11 cellular contexts compared by ENCODE assay signal in genomic region chr14:50233335-50234250, GRCh38. TPM values are rescaled to one million over a fixed set of nuclear protein-coding genes. Genes with fewer than 3 reads are reported as not detected.
DNase-seq lines count a peak whose midpoint lies in the region; ATAC-seq and TF ChIP-seq lines count a peak whose summit lies in the region.
"Had no signal": no experiment of that assay in that cellular context is flagged by ENCODE, and none has a peak within 500 bp of the region (broad histone marks: within the 10 kb centered on the region; RNA-seq: fewer than 3 reads in every experiment).

No MANE protein-coding gene starts in this region.

- no peak for TF ChIP-seq RAD21 in SK-N-SH (IDR thresholded peaks at IDR 0.05; ENCODE audit: low read length)

- no peak overlapping the region for H2AFZ ChIP-seq in SK-N-SH (ENCODE audit: low read depth)

- H3K4me3 ChIP-seq in heart right ventricle (no peak overlapping the region), right atrium auricular region (no peak overlapping the region), SK-N-SH (ENCODE audit: low read depth in 2 of 2, low read length in 1 of 2) (no peak overlapping the region)

- H3K36me3 ChIP-seq in heart right ventricle (no peaks in the 10 kb centered on the region), right atrium auricular region (no peaks in the 10 kb centered on the region), SK-N-SH (replicated peaks in 1 of 2; ENCODE audit: control insufficient read depth in 1 of 2, insufficient read depth in 2 of 2, low read length in 1 of 2) (peaks cover 0 to 7% of the 10 kb centered on the region in 2 experiments)
- H3K36me3 ChIP-seq: neutrophil had no signal

- no peak overlapping the region for H3K4me3 Mint-ChIP-seq in stimulated activated naive B cell treated with anti-CD40 and anti-IgM and Interleukin-4, amounts not matched to agents 10 μg/mL and 1 μg/mL and 100 μg/mL, for 72 hours
- no peak overlapping the region for H3K4me3 Mint-ChIP-seq in stimulated activated memory B cell treated with anti-CD40 and anti-IgM and Interleukin-4, amounts not matched to agents 10 μg/mL and 1 μg/mL and 100 μg/mL, for 72 hours
- H3K4me3 Mint-ChIP-seq: endodermal cell had no signal

- TF ChIP-seq CTCF in heart right ventricle (IDR thresholded peaks at IDR 0.05), result no peak
- no peak for TF ChIP-seq CTCF in right atrium auricular region (IDR thresholded peaks at IDR 0.05)
- TF ChIP-seq CTCF in SK-N-SH (IDR thresholded peaks at IDR 0.05), result no peak

- no peak for TF ChIP-seq EP300 in SK-N-SH (IDR thresholded peaks at IDR 0.05; ENCODE audit: borderline replicate concordance in 1 of 2, low read depth in 1 of 2, low read length in 1 of 2)

- no peak overlapping the region for H3K9ac ChIP-seq in SK-N-SH

- H3K4me1 Mint-ChIP-seq in stimulated activated naive B cell treated with anti-CD40 and anti-IgM and Interleukin-4, amounts not matched to agents 10 μg/mL and 1 μg/mL and 100 μg/mL, for 72 hours, result peaks cover 11 to 21% of the 10 kb centered on the region in 2 donors
- H3K4me1 Mint-ChIP-seq in stimulated activated memory B cell treated with anti-CD40 and anti-IgM and Interleukin-4, amounts not matched to agents 10 μg/mL and 1 μg/mL and 100 μg/mL, for 72 hours, result peaks cover 34% of the 10 kb centered on the region

- H3K4me2 ChIP-seq in SK-N-SH, result no peak overlapping the region

- WGBS in heart right ventricle, 2 donors, result 71 to 81% methylated on average over 18 of the region's 18 CpGs
- 92% methylated on average over 18 of the region's 18 CpGs for WGBS in SK-N-SH (ENCODE audit: low lambda C conversion rate)

- peak overlapping the region; percentile 25 for H3K27ac Mint-ChIP-seq in stimulated activated naive B cell treated with anti-CD40 and anti-IgM and Interleukin-4, amounts not matched to agents 10 μg/mL and 1 μg/mL and 100 μg/mL, for 72 hours
- H3K27ac Mint-ChIP-seq in stimulated activated memory B cell treated with anti-CD40 and anti-IgM and Interleukin-4, amounts not matched to agents 10 μg/mL and 1 μg/mL and 100 μg/mL, for 72 hours, result no peak overlapping the region
- H3K27ac Mint-ChIP-seq: endodermal cell had no signal

- H3K79me2 ChIP-seq in SK-N-SH (ENCODE audit: insufficient read depth), result peaks cover 24% of the 10 kb centered on the region

- no peaks in the 10 kb centered on the region for H3K9me3 Mint-ChIP-seq in stimulated activated naive B cell treated with anti-CD40 and anti-IgM and Interleukin-4, amounts not matched to agents 10 μg/mL and 1 μg/mL and 100 μg/mL, for 72 hours
- H3K9me3 Mint-ChIP-seq in stimulated activated memory B cell treated with anti-CD40 and anti-IgM and Interleukin-4, amounts not matched to agents 10 μg/mL and 1 μg/mL and 100 μg/mL, for 72 hours, result no peaks in the 10 kb centered on the region

- peak in 4 of 8 donors; percentile 11 to 43 (median 18) for ATAC-seq in heart right ventricle
- ATAC-seq in stimulated activated naive B cell treated with anti-CD40 and anti-IgM and Interleukin-4, amounts not matched to agents 10 μg/mL and 1 μg/mL and 100 μg/mL, for 72 hours (replicated peaks), result no peak
- no peak for ATAC-seq in HG03039 (IDR thresholded peaks at IDR 0.05; ENCODE audit: unreplicated experiment)
- no peak for ATAC-seq in stimulated activated memory B cell treated with anti-CD40 and anti-IgM and Interleukin-4, amounts not matched to agents 10 μg/mL and 1 μg/mL and 100 μg/mL, for 72 hours

- no peaks in the 10 kb centered on the region for H3K27me3 ChIP-seq in heart right ventricle
- no peaks in the 10 kb centered on the region for H3K27me3 ChIP-seq in right atrium auricular region
- no peaks in the 10 kb centered on the region for H3K27me3 ChIP-seq in SK-N-SH (ENCODE audit: insufficient read depth)
- H3K27me3 ChIP-seq: neutrophil, SJCRH30 had no signal

- H3K27me3 Mint-ChIP-seq in stimulated activated naive B cell treated with anti-CD40 and anti-IgM and Interleukin-4, amounts not matched to agents 10 μg/mL and 1 μg/mL and 100 μg/mL, for 72 hours, result no peaks in the 10 kb centered on the region
- H3K27me3 Mint-ChIP-seq in stimulated activated memory B cell treated with anti-CD40 and anti-IgM and Interleukin-4, amounts not matched to agents 10 μg/mL and 1 μg/mL and 100 μg/mL, for 72 hours, result no peaks in the 10 kb centered on the region

- intact Hi-C loops in heart right ventricle (cut with DNase I), result loop anchor here in 2 of 10 donors (5.0 kb wide), 2 partner anchors 79 to 299 kb away; partner anchors contain the start of genes DMAC2L (in 1 of the 2), L2HGDH (in 1 of the 2) and MAP4K5 (in 1 of the 2)

- POLR2A ChIA-PET in SK-N-SH (lab: Yijun Ruan, JAX), result no interaction called here

- H3F3A ChIP-seq in SK-N-SH (replicated peaks; ENCODE audit: insufficient read depth), result peaks cover 15% of the 10 kb centered on the region

- H3K9me3 ChIP-seq in heart right ventricle, result no peaks in the 10 kb centered on the region
- H3K9me3 ChIP-seq in right atrium auricular region, result no peaks in the 10 kb centered on the region
- no peaks in the 10 kb centered on the region for H3K9me3 ChIP-seq in SK-N-SH
- H3K9me3 ChIP-seq: neutrophil, SJCRH30 had no signal

- DNase-seq in heart right ventricle (peak in 1 of 2 donors; percentile 11), right atrium auricular region (ENCODE audit: low spot score) (no peak), NCI-H69 (lab: John Stamatoyannopoulos, UW) (peak; percentile 54), cerebellar cortex (ENCODE audit: low spot score) (peak; percentile 31), SK-N-SH (no peak)
- no peak for DNase-seq in stimulated activated naive B cell treated with anti-CD40 and anti-IgM and Interleukin-4, amounts not matched to agents 10 μg/mL and 1 μg/mL and 100 μg/mL, for 72 hours
- DNase-seq: endodermal cell, SJCRH30 had no signal

- H3K4me1 ChIP-seq in heart right ventricle (peaks cover 4 to 34% (median 29%) of the 10 kb centered on the region in 9 donors), right atrium auricular region (peaks cover 0 to 15% of the 10 kb centered on the region in 2 donors), SK-N-SH (ENCODE audit: control insufficient read depth in 1 of 2, insufficient read depth in 2 of 2, low read depth in 1 of 2, low read length in 1 of 2) (peaks cover 0 to 7% of the 10 kb centered on the region in 2 experiments; a peak in 2 of 4 replicates)

- H4K20me1 ChIP-seq in SK-N-SH (ENCODE audit: insufficient read depth), result peaks cover 14% of the 10 kb centered on the region

- peaks cover 4 to 9% of the 10 kb centered on the region in 2 donors for H3K36me3 Mint-ChIP-seq in stimulated activated naive B cell treated with anti-CD40 and anti-IgM and Interleukin-4, amounts not matched to agents 10 μg/mL and 1 μg/mL and 100 μg/mL, for 72 hours
- H3K36me3 Mint-ChIP-seq in stimulated activated memory B cell treated with anti-CD40 and anti-IgM and Interleukin-4, amounts not matched to agents 10 μg/mL and 1 μg/mL and 100 μg/mL, for 72 hours, result no peaks in the 10 kb centered on the region

- H3K9me2 ChIP-seq in SK-N-SH, result no peaks in the 10 kb centered on the region

- CTCF ChIA-PET in SK-N-SH (lab: Yijun Ruan, JAX), result interaction anchor here (0.5 to 2.1 kb wide), 2 partner anchors 354 to 373 kb away, joined by 3 to 6 read pairs; no protein-coding TSS in a partner anchor

- H3K27ac ChIP-seq in heart right ventricle, result peak overlapping the region in 6 of 10 donors; percentile 51 to 99 (median 97)
- no peak overlapping the region for H3K27ac ChIP-seq in right atrium auricular region
- H3K27ac ChIP-seq in SK-N-SH (ENCODE audit: low read depth in 2 of 2, low read length in 1 of 2), result no peak overlapping the region
- H3K27ac ChIP-seq: neutrophil, SJCRH30 had no signal

TF ChIP-seq in SK-N-SH, 30 proteins besides CTCF, POLR2A, EP300 and RAD21:
- TF ChIP-seq TEAD4 (IDR thresholded peaks at IDR 0.05; ENCODE audit: borderline replicate concordance, insufficient read depth) (no peak), SMC3 (IDR thresholded peaks at IDR 0.05; ENCODE audit: low read depth, low read length) (no peak), ZBTB33 (IDR thresholded peaks at IDR 0.05; ENCODE audit: borderline replicate concordance, low read depth) (no peak), GABPA (IDR thresholded peaks at IDR 0.05; ENCODE audit: low read depth) (no peak), POLR2AphosphoS5 (IDR thresholded peaks at IDR 0.05; ENCODE audit: low read depth, low read length) (no peak), PBX3 (IDR thresholded peaks at IDR 0.05) (no peak), FOXJ3 (CRISPR knock-in tag; IDR thresholded peaks at IDR 0.05) (no peak)

RNA-seq across cellular contexts. Expression of gene SOS2, which starts 2.2 kb away (rescaled TPM):
- total RNA-seq in heart right ventricle (10 to 100 TPM; 27.4 to 40.0 (median 34.4) TPM), right atrium auricular region (10 to 100 TPM; 23.7 to 31.0 TPM)
- polyA plus RNA-seq in heart right ventricle (10 to 100 TPM; 10.1 to 12.8 TPM), SK-N-SH (2012; rRNA removed) (6.2 and 8.2 TPM in 2 replicates)
- 8.9 and 10.4 TPM in 2 replicates for polyA plus RNA-seq in SK-N-SH (2012; cell fraction: cytosol; rRNA removed)
- polyA plus RNA-seq in SK-N-SH (2012; cell fraction: nucleus; rRNA removed), result 4.2 and 9.3 TPM in 2 replicates

Comparison
In these comparisons a context has a peak if more than half of its experiments do, and no peak if none do; other contexts are left out.
1. H3K27ac ChIP-seq: peak in heart right ventricle (6 of 10); none in right atrium auricular region (0 of 2) and SK-N-SH (0 of 2).
2. DNase-seq: peak in NCI-H69 (single experiment) and cerebellar cortex (single experiment); none in right atrium auricular region (single experiment), stimulated activated naive B cell treated with anti-CD40 and anti-IgM and Interleukin-4, amounts not matched to agents 10 μg/mL and 1 μg/mL and 100 μg/mL, for 72 hours (single experiment) and SK-N-SH (single experiment).